ENCODE assay signal across 12 cellular contexts in the genomic region with DNA sequence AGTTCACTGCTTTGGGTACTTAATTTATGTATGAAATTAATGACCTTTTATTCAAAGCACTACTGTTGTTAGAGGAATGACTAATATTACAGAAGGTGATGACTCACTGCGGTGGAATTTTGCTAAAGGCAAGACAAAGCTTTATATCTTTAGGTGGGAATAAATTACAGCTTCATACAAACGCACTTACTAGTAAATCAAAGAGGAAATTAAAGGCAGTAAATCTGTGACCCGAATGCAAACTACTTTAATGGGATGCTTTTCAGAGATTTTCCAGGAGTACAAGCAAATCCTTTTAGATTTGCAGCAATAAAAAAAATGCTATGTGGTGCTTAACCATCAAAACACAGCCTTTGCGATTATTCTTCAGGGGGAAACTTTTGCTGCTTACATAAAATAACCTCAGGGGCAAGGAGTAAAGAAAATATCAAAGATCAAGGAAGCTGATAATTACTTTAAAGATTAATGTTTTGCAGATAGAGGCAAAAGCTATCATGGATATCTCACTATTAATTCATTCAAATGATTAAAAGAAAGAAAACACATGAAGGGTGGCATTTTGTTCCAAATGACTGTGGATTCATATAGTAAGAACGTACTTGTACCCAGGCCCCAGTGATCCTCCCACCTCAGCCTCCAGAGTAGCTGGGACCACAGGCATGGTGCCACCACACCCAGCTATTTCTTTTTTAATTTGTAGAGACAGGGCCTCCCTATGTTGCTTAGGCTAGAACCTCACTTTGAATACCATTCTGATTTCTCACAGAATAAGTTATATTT.
DNase-seq lines count a peak whose midpoint lies in the region; ATAC-seq and TF ChIP-seq lines count a peak whose summit lies in the region.
"Had no signal": no experiment of that assay in that cellular context is flagged by ENCODE, and none has a peak within 500 bp of the region (broad histone marks: within the 10 kb centered on the region; RNA-seq: fewer than 3 reads in every experiment).

No MANE protein-coding gene starts in this region.

- ATAC-seq in HG02642 (IDR thresholded peaks at IDR 0.05; ENCODE audit: poor library complexity, unreplicated experiment) (no peak), HG02798 (IDR thresholded peaks at IDR 0.05; ENCODE audit: poor library complexity, unreplicated experiment) (no peak), GM21619 (IDR thresholded peaks at IDR 0.05; ENCODE audit: unreplicated experiment) (no peak)
- ATAC-seq: naive thymus-derived CD8-positive, alpha-beta T cell; stimulated activated memory B cell treated with anti-CD40 and anti-IgM and Interleukin-4, amounts not matched to agents 10 μg/mL and 1 μg/mL and 100 μg/mL, for 72 hours had no signal

- TF ChIP-seq RAD21 in Ishikawa (IDR thresholded peaks at IDR 0.05; ENCODE audit: low read depth) = no peak

- peak; percentile 75 for TF ChIP-seq EP300 in Ishikawa (IDR thresholded peaks at IDR 0.05; ENCODE audit: borderline replicate concordance)

- DNase-seq in AG09319 (ENCODE audit: extremely low read depth, low read depth) = peak; percentile 25
- DNase-seq in brain pericyte (ENCODE audit: low read depth, low spot score) = peak; percentile 10
- peak; percentile 54 to 94 for DNase-seq in lung microvascular endothelial cell (ENCODE audit: low read depth in 2 of 2)
- DNase-seq in cerebellum (ENCODE audit: low spot score) = no peak
- DNase-seq: DND-41; Karpas-422; naive thymus-derived CD8-positive, alpha-beta T cell had no signal

- no peak for TF ChIP-seq CTCF in AG09319 (IDR thresholded peaks at IDR 0.05; ENCODE audit: low read depth, low read length)

TF ChIP-seq in Ishikawa, 13 proteins besides CTCF, POLR2A, EP300 and RAD21:
- TF ChIP-seq, protein P1, sequence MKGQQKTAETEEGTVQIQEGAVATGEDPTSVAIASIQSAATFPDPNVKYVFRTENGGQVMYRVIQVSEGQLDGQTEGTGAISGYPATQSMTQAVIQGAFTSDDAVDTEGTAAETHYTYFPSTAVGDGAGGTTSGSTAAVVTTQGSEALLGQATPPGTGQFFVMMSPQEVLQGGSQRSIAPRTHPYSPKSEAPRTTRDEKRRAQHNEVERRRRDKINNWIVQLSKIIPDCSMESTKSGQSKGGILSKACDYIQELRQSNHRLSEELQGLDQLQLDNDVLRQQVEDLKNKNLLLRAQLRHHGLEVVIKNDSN (IDR thresholded peaks at IDR 0.05) = no peak
- peak; percentile 40; the same call in 1 of the 2 replicates for TF ChIP-seq NFIC (IDR thresholded peaks at IDR 0.05)
- TF ChIP-seq YY1 (IDR thresholded peaks at IDR 0.05; ENCODE audit: low read depth) = no peak
- peak; percentile 93 for TF ChIP-seq TEAD4 (IDR thresholded peaks at IDR 0.05)
- TF ChIP-seq TAF1 (IDR thresholded peaks at IDR 0.05; ENCODE audit: low read depth) = no peak
- TF ChIP-seq FOXM1 (IDR thresholded peaks at IDR 0.05; ENCODE audit: borderline replicate concordance, low read depth) = peak; percentile 67
- no peak for TF ChIP-seq REST (IDR thresholded peaks at IDR 0.05; ENCODE audit: low read depth)
- TF ChIP-seq MAX (IDR thresholded peaks at IDR 0.05) = no peak; the same call in 1 of the 2 replicates
- TF ChIP-seq CREB1 (IDR thresholded peaks at IDR 0.05; ENCODE audit: low read depth) = no peak; the same call in 1 of the 2 replicates
- no peak for TF ChIP-seq ZBTB7A (IDR thresholded peaks at IDR 0.05; ENCODE audit: low read depth)
- no peak for TF ChIP-seq EGR1 (IDR thresholded peaks at IDR 0.05)
- TF ChIP-seq TCF12 (IDR thresholded peaks at IDR 0.05; ENCODE audit: low read depth) = peak; percentile 69; the same call in 1 of the 2 replicates
- TF ChIP-seq CEBPB (IDR thresholded peaks at IDR 0.05) = peak; percentile 28; the same call in 1 of the 2 replicates
